ENCODE assay signal across 12 cellular contexts in genomic region chr1:24142546-24143431, GRCh38. TPM values are rescaled to one million over a fixed set of nuclear protein-coding genes. Genes with fewer than 3 reads are reported as not detected.
DNase-seq lines count a peak whose midpoint lies in the region; ATAC-seq, FAIRE-seq and TF ChIP-seq lines count a peak whose summit lies in the region.
"Had no signal": no experiment of that assay in that cellular context is flagged by ENCODE, and none has a peak within 500 bp of the region (broad histone marks: within the 10 kb centered on the region; RNA-seq: fewer than 3 reads in every experiment).

A gene with protein sequence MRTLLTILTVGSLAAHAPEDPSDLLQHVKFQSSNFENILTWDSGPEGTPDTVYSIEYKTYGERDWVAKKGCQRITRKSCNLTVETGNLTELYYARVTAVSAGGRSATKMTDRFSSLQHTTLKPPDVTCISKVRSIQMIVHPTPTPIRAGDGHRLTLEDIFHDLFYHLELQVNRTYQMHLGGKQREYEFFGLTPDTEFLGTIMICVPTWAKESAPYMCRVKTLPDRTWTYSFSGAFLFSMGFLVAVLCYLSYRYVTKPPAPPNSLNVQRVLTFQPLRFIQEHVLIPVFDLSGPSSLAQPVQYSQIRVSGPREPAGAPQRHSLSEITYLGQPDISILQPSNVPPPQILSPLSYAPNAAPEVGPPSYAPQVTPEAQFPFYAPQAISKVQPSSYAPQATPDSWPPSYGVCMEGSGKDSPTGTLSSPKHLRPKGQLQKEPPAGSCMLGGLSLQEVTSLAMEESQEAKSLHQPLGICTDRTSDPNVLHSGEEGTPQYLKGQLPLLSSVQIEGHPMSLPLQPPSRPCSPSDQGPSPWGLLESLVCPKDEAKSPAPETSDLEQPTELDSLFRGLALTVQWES (minus strand): TSS chr1:24143140. CDS start chr1:24143082, 58 bp downstream.

- WGBS in A549 (ENCODE audit: missing lambda C conversion rate) = 1% methylated on average over 14 of the region's 22 CpGs
- WGBS in mesendoderm (ENCODE audit: extremely low coverage, insufficient coverage, low lambda C conversion rate) = no CpG with 5 or more reads among the region's 22 CpGs

- H2BK120ac ChIP-seq in mesendoderm (ENCODE audit: low read depth, low read length) = no peak within 1 kb of the TSS

- no peaks in the 10 kb centered on the region for H3F3A ChIP-seq in MM.1S (ENCODE audit: insufficient read depth, low read length)

- CTCF ChIA-PET in A549 (lab: Yijun Ruan, JAX) = interaction anchor here (1.3 to 2.0 kb wide), 2 partner anchors 37 to 73 kb away, joined by 4 read pairs; no protein-coding TSS in a partner anchor

- peak within 1 kb of the TSS; percentile 73 to 84 for H3K27ac ChIP-seq in A549
- peak within 1 kb of the TSS; percentile 3; the same call in 1 of the 2 replicates for H3K27ac ChIP-seq in MM.1S (ENCODE audit: low read length)
- no peak within 1 kb of the TSS for H3K27ac ChIP-seq in mesendoderm (ENCODE audit: low read depth, low read length)

- peaks cover 10% of the 10 kb centered on the region for H3K79me2 ChIP-seq in MM.1S (ENCODE audit: low read length)
- H3K79me2 ChIP-seq in mesendoderm (ENCODE audit: control insufficient read depth, insufficient read depth, low read length) = no peaks in the 10 kb centered on the region

- TF ChIP-seq CTCF in A549 (IDR thresholded peaks at IDR 0.05) = no peak
- peak; percentile 12; the same call in 1 of the 2 replicates for TF ChIP-seq CTCF in MM.1S (IDR thresholded peaks at IDR 0.05; ENCODE audit: low read length)
- TF ChIP-seq CTCF in mesothelial cell of epicardium (IDR thresholded peaks at IDR 0.05; ENCODE audit: unreplicated experiment) = no peak

- H4K8ac ChIP-seq in mesendoderm (ENCODE audit: low read depth, low read length) = no peak within 1 kb of the TSS

- H3K36me3 ChIP-seq in MM.1S (replicated peaks; ENCODE audit: insufficient read depth, low read length) = no peaks in the 10 kb centered on the region
- no peaks in the 10 kb centered on the region for H3K36me3 ChIP-seq in mesendoderm (ENCODE audit: control insufficient read depth, insufficient read depth, low read length)
- H3K36me3 ChIP-seq: tibial nerve had no signal

- no peaks in the 10 kb centered on the region for H3K36me3 Mint-ChIP-seq in mesothelial cell of epicardium

- H3K4me2 ChIP-seq in A549 = peak within 1 kb of the TSS; percentile 89
- H3K4me2 ChIP-seq in MM.1S (ENCODE audit: low read depth, low read length) = peak within 1 kb of the TSS; percentile 97
- no peak within 1 kb of the TSS for H3K4me2 ChIP-seq in mesendoderm (ENCODE audit: low read length)

- peak within 1 kb of the TSS; percentile 98 for H2AFZ ChIP-seq in MM.1S (ENCODE audit: low read length)

- no peak within 1 kb of the TSS for H2AK5ac ChIP-seq in mesendoderm (ENCODE audit: low read length)

- H3K9ac ChIP-seq in MM.1S (ENCODE audit: low read length) = peak within 1 kb of the TSS; percentile 69
- H3K9ac ChIP-seq in mesendoderm (ENCODE audit: low read length) = no peak within 1 kb of the TSS

- H3K9me2 ChIP-seq in MM.1S (replicated peaks; ENCODE audit: insufficient read depth, low read length) = no peaks in the 10 kb centered on the region

- peak; percentile 91 to 93 for ATAC-seq in A549
- ATAC-seq in HG02981 (IDR thresholded peaks at IDR 0.05; ENCODE audit: unreplicated experiment) = no peak

- H3K4me3 Mint-ChIP-seq in mesothelial cell of epicardium = no peak within 1 kb of the TSS
- H3K4me3 Mint-ChIP-seq: CD4-positive, alpha-beta T cell had no signal

- no peak within 1 kb of the TSS for H3K4ac ChIP-seq in mesendoderm (ENCODE audit: low read depth, low read length)

- peaks cover 19% of the 10 kb centered on the region for H3K4me1 Mint-ChIP-seq in mesothelial cell of epicardium

- H4K20me1 ChIP-seq in MM.1S (ENCODE audit: insufficient read depth, low read length) = no peaks in the 10 kb centered on the region

- no peak for FAIRE-seq in A549 (lab: Jason Lieb, UNC)

- H3K4me1 ChIP-seq in A549 = peaks cover 12% of the 10 kb centered on the region
- H3K4me1 ChIP-seq in MM.1S (ENCODE audit: low read length) = peaks cover 6% of the 10 kb centered on the region; the same call in 1 of the 2 replicates
- no peaks in the 10 kb centered on the region for H3K4me1 ChIP-seq in mesendoderm (ENCODE audit: control insufficient read depth, low read depth, low read length)

- no peak for TF ChIP-seq RAD21 in A549 (conservative IDR thresholded peaks at IDR 0.05 in 1 of 2, IDR thresholded peaks at IDR 0.05 in 1 of 2)

- TF ChIP-seq POLR2A in A549 (IDR thresholded peaks at IDR 0.05; ENCODE audit: low read length) = peak; percentile 40

- H3K9me3 ChIP-seq in A549 = no peaks in the 10 kb centered on the region
- H3K9me3 ChIP-seq in MM.1S (replicated peaks; ENCODE audit: insufficient read depth, low read length) = no peaks in the 10 kb centered on the region
- H3K9me3 ChIP-seq: tibial nerve had no signal

- no peaks in the 10 kb centered on the region for H3K9me3 Mint-ChIP-seq in mesothelial cell of epicardium
- H3K9me3 Mint-ChIP-seq: CD4-positive, alpha-beta T cell had no signal

- H3K18ac ChIP-seq in mesendoderm (ENCODE audit: low read length) = no peak within 1 kb of the TSS

- H3K27ac Mint-ChIP-seq in mesothelial cell of epicardium = peak within 1 kb of the TSS; percentile 21
- H3K27ac Mint-ChIP-seq: CD4-positive, alpha-beta T cell had no signal

- no peak for TF ChIP-seq EP300 in A549 (IDR thresholded peaks at IDR 0.05)

- H3K27me3 ChIP-seq in MM.1S (replicated peaks; ENCODE audit: insufficient read depth, low read length) (no peaks in the 10 kb centered on the region), mesendoderm (ENCODE audit: insufficient read depth, low read length, poor library complexity) (no peaks in the 10 kb centered on the region)
- H3K27me3 ChIP-seq: tibial nerve had no signal

- no peak within 1 kb of the TSS for H4K5ac ChIP-seq in mesendoderm (ENCODE audit: low read length)

- no peak within 1 kb of the TSS for H2BK5ac ChIP-seq in mesendoderm (ENCODE audit: low read length)

- no peaks in the 10 kb centered on the region for H3K79me1 ChIP-seq in mesendoderm (ENCODE audit: low read length)

- no peak within 1 kb of the TSS for H2BK15ac ChIP-seq in mesendoderm (replicated peaks; ENCODE audit: low read depth)

- POLR2A ChIA-PET in A549 (lab: Yijun Ruan, JAX) = no interaction called here

- H3K4me3 ChIP-seq in A549 (peak within 1 kb of the TSS; percentile 66), MM.1S (ENCODE audit: low read length) (peak within 1 kb of the TSS; percentile 88), mesendoderm (ENCODE audit: low read length) (no peak within 1 kb of the TSS)

- DNase-seq in A549 (ENCODE audit: low read depth in 1 of 2, low spot score in 1 of 2) = peak; percentile 17 to 40
- DNase-seq in MM.1S = peak; percentile 38
- DNase-seq in cerebellum (ENCODE audit: low spot score) = peak; percentile 51
- DNase-seq in mesothelial cell of epicardium (ENCODE audit: low spot score in 2 of 2, unreplicated experiment in 2 of 2) = no peak
- DNase-seq in inferior parietal cortex (ENCODE audit: extremely low spot score) = no peak
- DNase-seq in mesendoderm = no peak
- DNase-seq in NCI-H82 (lab: John Stamatoyannopoulos, UW) = no peak
- DNase-seq: CD4-positive, alpha-beta T cell; NCI-H1092 had no signal

- no peak within 1 kb of the TSS for H3K23ac ChIP-seq in mesendoderm (ENCODE audit: low read length)

- H3K56ac ChIP-seq in mesendoderm (ENCODE audit: low read length) = no peak within 1 kb of the TSS

- H3K27me3 Mint-ChIP-seq in mesothelial cell of epicardium (ENCODE audit: low read depth) = no peaks in the 10 kb centered on the region

TF ChIP-seq in A549, 52 proteins besides CTCF, POLR2A, EP300 and RAD21:
- TF ChIP-seq NR3C1 (IDR thresholded peaks at IDR 0.05) = no peak
- TF ChIP-seq ESRRA (IDR thresholded peaks at IDR 0.05; ENCODE audit: borderline replicate concordance, low read length) = no peak

RNA-seq across cellular contexts. Expression of the gene that starts here (rescaled TPM):
- polyA plus RNA-seq in A549 (2011; rRNA removed) = 1.7 and 2.1 TPM in 2 replicates
- 2.4 and 2.5 TPM in 2 replicates for polyA plus RNA-seq in A549 (2012; cell fraction: cytosol; rRNA removed)
- polyA plus RNA-seq in A549 (2012; cell fraction: nucleus; rRNA removed) = 5.0 and 5.3 TPM in 2 replicates
- 1.2 to 1.5 TPM (median 1.4 TPM) in 3 replicates for polyA plus RNA-seq in A549 (2017; fragmentation: RNase III; extraction: RNeasy Plus Mini Kit Qiagen cat#74134 plus additional on column Dnase treatment)
- 1.6 and 2.0 TPM in 2 replicates for polyA minus RNA-seq in A549 (2011; rRNA and poly(A)+ RNA removed)
- not detected for total RNA-seq in cerebellum
- 0.09 to 0.11 TPM in 2 of 3 replicates, not detected in the other for total RNA-seq in mesothelial cell of epicardium
- polyA plus RNA-seq in mesendoderm (2013, experiment 1 of 2) = 0.14 TPM
- 0.11 TPM for polyA plus RNA-seq in mesendoderm (2013, experiment 2 of 2)
- total RNA-seq: activated CD8-positive, alpha-beta memory T cell treated with anti-CD3 and anti-CD28 coated beads for 36 hours; CD4-positive, alpha-beta T cell; tibial nerve had no signal

Comparison
In these comparisons a context has a peak if more than half of its experiments do, and no peak if none do; other contexts are left out.
1. Peak in DNase-seq in cerebellum; RNA of the gene not detected or under 1 TPM.
2. DNase-seq: peak in A549 (2 of 2) and MM.1S (single experiment); none in mesothelial cell of epicardium (0 of 2), inferior parietal cortex (single experiment), mesendoderm (single experiment) and NCI-H82 (single experiment).